ENCODE assay signal across 1 cellular context in genomic region chr15:58295637-58296036, GRCh38.
TF ChIP-seq lines count a peak whose summit lies in the region.

No MANE protein-coding gene starts in this region.

TF ChIP-seq in K562, 482 proteins besides CTCF, POLR2A, EP300 and RAD21 (continued from another document):
- TF ChIP-seq, protein P1, sequence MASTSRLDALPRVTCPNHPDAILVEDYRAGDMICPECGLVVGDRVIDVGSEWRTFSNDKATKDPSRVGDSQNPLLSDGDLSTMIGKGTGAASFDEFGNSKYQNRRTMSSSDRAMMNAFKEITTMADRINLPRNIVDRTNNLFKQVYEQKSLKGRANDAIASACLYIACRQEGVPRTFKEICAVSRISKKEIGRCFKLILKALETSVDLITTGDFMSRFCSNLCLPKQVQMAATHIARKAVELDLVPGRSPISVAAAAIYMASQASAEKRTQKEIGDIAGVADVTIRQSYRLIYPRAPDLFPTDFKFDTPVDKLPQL (IDR thresholded peaks at IDR 0.05; ENCODE audit: extremely low read depth, insufficient read length), result no peak
- no peak for TF ChIP-seq HEY1 (CRISPR knock-in tag; IDR thresholded peaks at IDR 0.05; ENCODE audit: borderline replicate concordance)
- no peak for TF ChIP-seq MYC (IDR thresholded peaks at IDR 0.05; ENCODE audit: low read depth, low read length)
- no peak for TF ChIP-seq MYC (CRISPR knock-in tag; IDR thresholded peaks at IDR 0.05; ENCODE audit: borderline replicate concordance, low read depth)
- no peak for TF ChIP-seq ARID2 (IDR thresholded peaks at IDR 0.05)
- TF ChIP-seq PHF8 (IDR thresholded peaks at IDR 0.05; ENCODE audit: borderline replicate concordance, low read length), result no peak
- TF ChIP-seq PRMT5 (CRISPR knock-in tag; IDR thresholded peaks at IDR 0.05), result no peak
- no peak for TF ChIP-seq TAF7 (tag; IDR thresholded peaks at IDR 0.05)
- TF ChIP-seq GATAD2B (IDR thresholded peaks at IDR 0.05; ENCODE audit: borderline replicate concordance), result no peak
- TF ChIP-seq, protein P2, sequence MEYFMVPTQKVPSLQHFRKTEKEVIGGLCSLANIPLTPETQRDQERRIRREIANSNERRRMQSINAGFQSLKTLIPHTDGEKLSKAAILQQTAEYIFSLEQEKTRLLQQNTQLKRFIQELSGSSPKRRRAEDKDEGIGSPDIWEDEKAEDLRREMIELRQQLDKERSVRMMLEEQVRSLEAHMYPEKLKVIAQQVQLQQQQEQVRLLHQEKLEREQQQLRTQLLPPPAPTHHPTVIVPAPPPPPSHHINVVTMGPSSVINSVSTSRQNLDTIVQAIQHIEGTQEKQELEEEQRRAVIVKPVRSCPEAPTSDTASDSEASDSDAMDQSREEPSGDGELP (CRISPR knock-in tag; IDR thresholded peaks at IDR 0.05; ENCODE audit: borderline replicate concordance), result no peak
- TF ChIP-seq POLR2AphosphoS5 (IDR thresholded peaks at IDR 0.05; ENCODE audit: control insufficient read depth, insufficient read depth, low read depth, low read length), result no peak
- TF ChIP-seq NFE2 (IDR thresholded peaks at IDR 0.05; ENCODE audit: low read depth), result peak; percentile 63
- no peak for TF ChIP-seq E2F6 (IDR thresholded peaks at IDR 0.05; ENCODE audit: borderline replicate concordance in 1 of 2, extremely low read depth in 1 of 2, insufficient read depth in 1 of 2, insufficient read length in 1 of 2, low read depth in 1 of 2, low read length in 1 of 2, poor library complexity in 1 of 2, severe bottlenecking in 1 of 2)
- no peak for TF ChIP-seq RFX5 (IDR thresholded peaks at IDR 0.05; ENCODE audit: low read depth, low read length)
- TF ChIP-seq NFE2L1 (tag; IDR thresholded peaks at IDR 0.05; ENCODE audit: borderline replicate concordance, low read depth), result peak; percentile 44; the same call in 1 of the 2 replicates
